In genomic region chr22:46147061-46147460, GRCh38 we compare ENCODE assay signal across 16 cellular contexts.
"Had no signal": no experiment of that assay in that cellular context is flagged by ENCODE, and none has a peak within 500 bp of the region (broad histone marks: within the 10 kb centered on the region; RNA-seq: fewer than 3 reads in every experiment).

No MANE protein-coding gene starts in this region.

- DNase-seq: activated CD8-positive, alpha-beta T cell treated with anti-CD3 and anti-CD28 coated beads for 36 hours; activated effector memory CD4-positive, alpha-beta T cell treated with anti-CD3 and anti-CD28 coated beads, Interleukin-2, amount 50 U/mL, for 16 hours; activated T-cell treated with anti-CD3 and anti-CD28 coated beads, Interleukin-2, amount 50 U/mL, for 4 hours; esophagus squamous epithelium; WERI-Rb-1 had no signal

- H3K27ac ChIP-seq: esophagus squamous epithelium, neutrophil, thyroid gland, WERI-Rb-1 had no signal

- H3K36me3 Mint-ChIP-seq: activated naive CD8-positive, alpha-beta T cell; brain; memory B cell; naive thymus-derived CD8-positive, alpha-beta T cell had no signal

- H3K27me3 Mint-ChIP-seq: activated naive CD8-positive, alpha-beta T cell; central memory CD8-positive, alpha-beta T cell; memory B cell; naive thymus-derived CD8-positive, alpha-beta T cell had no signal

- H3K4me3 ChIP-seq: coronary artery, esophagus squamous epithelium, thyroid gland had no signal

- H3K9me3 ChIP-seq: esophagus squamous epithelium, neutrophil, thyroid gland had no signal

- H3K27me3 ChIP-seq: esophagus squamous epithelium, thyroid gland had no signal

- H3K36me3 ChIP-seq: esophagus squamous epithelium, neutrophil, thyroid gland, WERI-Rb-1 had no signal

- H3K4me3 Mint-ChIP-seq: activated CD8-positive, alpha-beta T cell treated with anti-CD3 and anti-CD28 coated beads for 36 hours; activated naive CD8-positive, alpha-beta T cell; activated T-cell treated with anti-CD3 and anti-CD28 coated beads, Interleukin-2, amount 50 U/mL, for 4 hours; central memory CD8-positive, alpha-beta T cell; memory B cell; stimulated activated effector memory CD8-positive, alpha-beta T cell treated with anti-CD3 and anti-CD28 coated beads, Interleukin-12 subunit alpha, Interleukin-12 subunit beta, amount 100 ng/mL, for 72 hours; T-helper 1 cell treated with Interleukin-12 subunit alpha and Interleukin-12 subunit beta and Interleukin-4 antibody, amounts not matched to agents 30 μg/mL and 1 μg/mL, for 36 hours had no signal

- H3K27ac Mint-ChIP-seq: activated CD8-positive, alpha-beta T cell treated with anti-CD3 and anti-CD28 coated beads for 36 hours; activated naive CD8-positive, alpha-beta T cell; brain; memory B cell; progenitor cell of endocrine pancreas; stimulated activated effector memory CD8-positive, alpha-beta T cell treated with anti-CD3 and anti-CD28 coated beads, Interleukin-12 subunit alpha, Interleukin-12 subunit beta, amount 100 ng/mL, for 72 hours; T-helper 1 cell treated with Interleukin-12 subunit alpha and Interleukin-12 subunit beta and Interleukin-4 antibody, amounts not matched to agents 30 μg/mL and 1 μg/mL, for 36 hours had no signal

- H3K9me3 Mint-ChIP-seq: activated CD8-positive, alpha-beta T cell treated with anti-CD3 and anti-CD28 coated beads for 36 hours; activated T-cell treated with anti-CD3 and anti-CD28 coated beads, Interleukin-2, amount 50 U/mL, for 4 hours; central memory CD8-positive, alpha-beta T cell; memory B cell; naive thymus-derived CD8-positive, alpha-beta T cell; stimulated activated effector memory CD8-positive, alpha-beta T cell treated with anti-CD3 and anti-CD28 coated beads, Interleukin-12 subunit alpha, Interleukin-12 subunit beta, amount 100 ng/mL, for 72 hours; T-helper 1 cell treated with Interleukin-12 subunit alpha and Interleukin-12 subunit beta and Interleukin-4 antibody, amounts not matched to agents 30 μg/mL and 1 μg/mL, for 36 hours had no signal

- ATAC-seq: activated CD8-positive, alpha-beta T cell treated with anti-CD3 and anti-CD28 coated beads for 36 hours; activated T-cell treated with anti-CD3 and anti-CD28 coated beads, Interleukin-2, amount 50 U/mL, for 4 hours; naive thymus-derived CD8-positive, alpha-beta T cell; stimulated activated effector memory CD8-positive, alpha-beta T cell treated with anti-CD3 and anti-CD28 coated beads, Interleukin-12 subunit alpha, Interleukin-12 subunit beta, amount 100 ng/mL, for 72 hours had no signal
